ENCODE assay signal across 12 cellular contexts in the genomic region with DNA sequence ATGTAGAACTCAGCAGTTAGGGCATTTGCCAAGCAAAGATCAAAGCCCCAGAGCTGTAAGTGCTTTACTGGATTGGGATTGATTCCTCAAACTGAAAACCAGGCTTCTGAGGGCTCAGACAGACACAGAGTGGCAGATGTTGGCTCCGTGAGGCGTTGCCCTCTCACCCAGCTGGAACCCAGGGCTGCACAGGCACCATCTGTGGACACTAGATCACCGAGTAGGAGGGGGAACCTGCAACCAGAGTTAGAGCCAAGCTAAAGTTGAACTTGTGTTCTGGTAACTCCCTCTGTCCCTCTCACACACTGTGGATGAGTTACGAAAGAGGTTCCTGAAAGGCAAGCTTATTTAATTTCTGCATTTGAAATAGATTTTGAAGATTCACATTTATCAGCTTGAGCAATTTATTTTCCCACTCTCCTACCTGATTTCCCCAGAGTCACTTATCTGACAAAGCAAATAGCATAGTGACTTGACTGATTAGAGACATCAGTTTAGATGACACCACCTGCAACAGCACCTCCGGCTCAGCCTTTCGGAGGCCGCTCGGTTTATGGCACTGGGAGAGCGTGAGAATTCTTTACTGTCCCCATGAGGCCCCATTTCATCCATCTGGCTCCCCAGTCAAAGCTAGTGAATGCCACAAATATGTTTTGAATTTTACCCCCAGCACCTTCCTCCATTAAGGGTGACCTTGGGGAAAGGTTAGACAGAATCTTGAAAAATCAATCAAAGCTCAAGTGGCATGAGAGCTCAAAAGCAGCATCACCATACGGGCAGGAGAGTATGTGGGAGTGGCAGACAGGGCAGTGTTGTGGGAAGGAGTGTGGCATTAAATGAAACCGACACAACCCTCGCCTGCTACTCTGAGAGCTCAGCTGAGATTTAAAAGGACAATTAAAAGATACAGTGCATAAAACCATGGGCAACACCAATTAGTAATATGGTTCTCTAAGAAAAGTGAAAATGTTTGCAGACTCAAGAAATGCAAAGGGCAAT. TPM values are rescaled to one million over a fixed set of nuclear protein-coding genes. Genes with fewer than 3 reads are reported as not detected.
DNase-seq lines count a peak whose midpoint lies in the region; ATAC-seq, FAIRE-seq and TF ChIP-seq lines count a peak whose summit lies in the region.
"Had no signal": no experiment of that assay in that cellular context is flagged by ENCODE, and none has a peak within 500 bp of the region (broad histone marks: within the 10 kb centered on the region; RNA-seq: fewer than 3 reads in every experiment).

No MANE protein-coding gene starts in this region.

- BruUV-seq in Calu3 (replicated peaks; lab: Mats Ljungman, UMichigan) = no TSS peak

- H3K27me3 Mint-ChIP-seq in astrocyte (ENCODE audit: low read depth, unreplicated experiment) = peaks cover 2% of the 10 kb centered on the region
- no peaks in the 10 kb centered on the region for H3K27me3 Mint-ChIP-seq in Calu3 (ENCODE audit: unreplicated experiment)

- H3K79me2 ChIP-seq in astrocyte (ENCODE audit: insufficient read depth, low read length) = no peaks in the 10 kb centered on the region

- H3K9me3 Mint-ChIP-seq in astrocyte (ENCODE audit: unreplicated experiment) = no peaks in the 10 kb centered on the region
- no peaks in the 10 kb centered on the region for H3K9me3 Mint-ChIP-seq in Calu3 (ENCODE audit: low read depth, unreplicated experiment)

- intact Hi-C loops in Right ventricle myocardium inferior (cut with DNase I) (loop anchor here (5.0 kb wide), 1 partner anchor 182 kb away; no protein-coding TSS in a partner anchor), cardiac septum (cut with DNase I) (loop anchor here (2.0 to 5.0 kb wide), 2 partner anchors 57 to 180 kb away; partner anchors contain the start of gene SLC16A10), upper lobe of right lung (cut with DNase I) (no loop called here), esophagus squamous epithelium (cut with DNase I) (no loop called here), Calu3 (cut with micrococcal nuclease; ENCODE audit: unreplicated experiment) (loop anchor here (5.0 to 10.0 kb wide), 2 partner anchors 182 to 1014 kb away; no protein-coding TSS in a partner anchor)

- TF ChIP-seq RAD21 in liver (IDR thresholded peaks at IDR 0.05) = peak; percentile 47 to 53

- 24% methylated on average over 12 of the region's 12 CpGs for WGBS in liver
- 48 to 52% methylated on average over 12 of the region's 12 CpGs for WGBS in esophagus squamous epithelium, 2 donors

- CTCF ChIA-PET in Calu3 (lab: Charles Lee) = interaction anchor here (0.5 kb wide), 1 partner anchor 150 kb away, joined by 4 read pairs; no protein-coding TSS in a partner anchor

- H3K4me1 Mint-ChIP-seq in astrocyte (ENCODE audit: low read depth, unreplicated experiment) (peaks cover 8% of the 10 kb centered on the region), Calu3 (ENCODE audit: low read depth, unreplicated experiment) (peaks cover 24% of the 10 kb centered on the region)

- no peaks in the 10 kb centered on the region for H3K4me1 ChIP-seq in astrocyte (ENCODE audit: insufficient read depth, low read length)
- H3K4me1 ChIP-seq in liver (ENCODE audit: control insufficient read depth in 4 of 4, insufficient read depth in 4 of 4, low read length in 3 of 4) = peaks cover 0 to 38% (median 28%) of the 10 kb centered on the region in 4 donors
- H3K4me1 ChIP-seq in upper lobe of right lung = no peaks in the 10 kb centered on the region
- no peaks in the 10 kb centered on the region for H3K4me1 ChIP-seq in esophagus squamous epithelium

- no peak for TF ChIP-seq CTCF in astrocyte (IDR thresholded peaks at IDR 0.05; ENCODE audit: insufficient read depth, low read depth, low read length)
- no peak for TF ChIP-seq CTCF in liver (IDR thresholded peaks at IDR 0.05; ENCODE audit: low read depth, low read length, missing input control)
- TF ChIP-seq CTCF in upper lobe of right lung (IDR thresholded peaks at IDR 0.05) = no peak
- TF ChIP-seq CTCF in esophagus squamous epithelium (IDR thresholded peaks at IDR 0.05) = no peak
- TF ChIP-seq CTCF in Calu3 (IDR thresholded peaks at IDR 0.05; ENCODE audit: unreplicated experiment) = no peak

- H3K4me3 ChIP-seq in astrocyte (ENCODE audit: insufficient read depth, low read depth, low read length) (no peak overlapping the region), liver (ENCODE audit: low read depth in 1 of 3, low read length in 3 of 3) (no peak overlapping the region), upper lobe of right lung (no peak overlapping the region), esophagus squamous epithelium (no peak overlapping the region)

- H3K36me3 Mint-ChIP-seq in astrocyte (ENCODE audit: low read depth, unreplicated experiment) (peaks cover 2% of the 10 kb centered on the region), Calu3 (ENCODE audit: insufficient read depth, unreplicated experiment) (no peaks in the 10 kb centered on the region)

- H3K27ac Mint-ChIP-seq in astrocyte (ENCODE audit: unreplicated experiment) (peak overlapping the region; percentile 4), Calu3 (ENCODE audit: unreplicated experiment) (no peak overlapping the region)

- H3K9ac ChIP-seq in astrocyte (ENCODE audit: low read length) (no peak overlapping the region), liver (ENCODE audit: low read depth in 1 of 2, low read length in 2 of 2) (peak overlapping the region in 1 of 2 donors; percentile 55)

- H3K4me3 Mint-ChIP-seq in astrocyte (ENCODE audit: unreplicated experiment) (peak overlapping the region; percentile 37), Calu3 (ENCODE audit: low read depth, unreplicated experiment) (no peak overlapping the region)

- no peak overlapping the region for H3K4me2 ChIP-seq in astrocyte (ENCODE audit: low read length)

- H3K9me3 ChIP-seq in astrocyte (ENCODE audit: insufficient read depth, low read depth, low read length) (no peaks in the 10 kb centered on the region), liver (ENCODE audit: control insufficient read depth in 4 of 4, low read length in 3 of 4) (no peaks in the 10 kb centered on the region), upper lobe of right lung (no peaks in the 10 kb centered on the region), esophagus squamous epithelium (no peaks in the 10 kb centered on the region)

- no peak overlapping the region for H2AFZ ChIP-seq in astrocyte (ENCODE audit: low read depth, low read length)

- no peaks in the 10 kb centered on the region for H3K27me3 ChIP-seq in astrocyte (ENCODE audit: insufficient read depth, low read length)
- H3K27me3 ChIP-seq in liver (ENCODE audit: control insufficient read depth in 4 of 4, insufficient read depth in 4 of 4, low read length in 3 of 4) = no peaks in the 10 kb centered on the region
- H3K27me3 ChIP-seq in upper lobe of right lung = no peaks in the 10 kb centered on the region
- no peaks in the 10 kb centered on the region for H3K27me3 ChIP-seq in esophagus squamous epithelium

- ATAC-seq in Right ventricle myocardium inferior (peak; percentile 91), upper lobe of right lung (peak; percentile 92), GM18870 (IDR thresholded peaks at IDR 0.05; ENCODE audit: unreplicated experiment) (no peak)

- H4K20me1 ChIP-seq in astrocyte (ENCODE audit: insufficient read depth, low read length) = no peaks in the 10 kb centered on the region

- FAIRE-seq in astrocyte (lab: Jason Lieb, UNC) = no peak

- no peak overlapping the region for H3K27ac ChIP-seq in astrocyte (ENCODE audit: low read depth, low read length)
- H3K27ac ChIP-seq in liver (ENCODE audit: low read depth in 1 of 2, low read length in 2 of 2) = peak overlapping the region; percentile 64 to 86
- H3K27ac ChIP-seq in upper lobe of right lung = no peak overlapping the region
- H3K27ac ChIP-seq in esophagus squamous epithelium = no peak overlapping the region

- peaks cover 12% of the 10 kb centered on the region for H3K36me3 ChIP-seq in astrocyte (ENCODE audit: insufficient read depth, low read length)
- peaks cover 3 to 14% (median 8%) of the 10 kb centered on the region in 4 donors for H3K36me3 ChIP-seq in liver (ENCODE audit: control insufficient read depth in 4 of 4, insufficient read depth in 3 of 4, low read depth in 1 of 4, low read length in 3 of 4)
- H3K36me3 ChIP-seq in upper lobe of right lung = peaks cover 18% of the 10 kb centered on the region
- peaks cover 0 to 24% (median 0%) of the 10 kb centered on the region in 3 donors for H3K36me3 ChIP-seq in esophagus squamous epithelium

- TF ChIP-seq POLR2A in esophagus squamous epithelium (IDR thresholded peaks at IDR 0.05) = no peak

- peak; percentile 74 for DNase-seq in Right ventricle myocardium inferior (ENCODE audit: missing footprints)
- DNase-seq in cardiac septum (ENCODE audit: low spot score) = no peak
- no peak for DNase-seq in astrocyte (ENCODE audit: low read depth)
- peak; percentile 66 for DNase-seq in upper lobe of right lung
- DNase-seq in esophagus squamous epithelium (lab: John Stamatoyannopoulos, UW) = no peak
- DNase-seq in Calu3 = no peak
- DNase-seq: foreskin melanocyte; midbrain; stimulated activated naive CD4-positive, alpha-beta T cell had no signal

TF ChIP-seq in liver, 16 proteins besides CTCF, POLR2A, EP300 and RAD21 (continues in another document):
- peak; percentile 70 for TF ChIP-seq YY1 (IDR thresholded peaks at IDR 0.05)
- TF ChIP-seq, protein P1, sequence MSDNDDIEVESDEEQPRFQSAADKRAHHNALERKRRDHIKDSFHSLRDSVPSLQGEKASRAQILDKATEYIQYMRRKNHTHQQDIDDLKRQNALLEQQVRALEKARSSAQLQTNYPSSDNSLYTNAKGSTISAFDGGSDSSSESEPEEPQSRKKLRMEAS (IDR thresholded peaks at IDR 0.05) = peak; percentile 77

RNA-seq across cellular contexts. Expression of gene RPF2, which starts 48.5 kb away (rescaled TPM):
- total RNA-seq in Right ventricle myocardium inferior (25.7 TPM), cardiac septum (19.9 TPM), astrocyte (30.5 and 31.3 TPM in 2 replicates), liver (10 to 100 TPM in 1 of 2 donors, 1 to 10 TPM in 1; 7.2 to 13.1 TPM), upper lobe of right lung (22.3 TPM), esophagus squamous epithelium (10 to 100 TPM; 16.7 to 27.7 (median 22.0) TPM), Calu3 (2022) (43.7 and 45.7 TPM in 2 replicates)
- polyA plus RNA-seq in liver = 10 to 100 TPM; 11.9 to 20.8 TPM

RNA-seq across cellular contexts. Expression of gene SLC16A10, which starts 57.0 kb away (rescaled TPM):
- total RNA-seq in Right ventricle myocardium inferior = 12.1 TPM
- total RNA-seq in cardiac septum = 5.0 TPM
- 0.18 and 0.48 TPM in 2 replicates for total RNA-seq in astrocyte
- 10 to 100 TPM; 11.0 to 16.7 TPM for total RNA-seq in liver
- polyA plus RNA-seq in liver = 1 to 10 TPM; 1.8 to 5.8 TPM
- 12.3 TPM for total RNA-seq in upper lobe of right lung
- total RNA-seq in esophagus squamous epithelium = 1 to 10 TPM in 3 of 4 donors, under 1 TPM in 1; 0.15 to 3.4 (median 1.6) TPM
- total RNA-seq in Calu3 (2022) = 2.6 TPM in 2 replicates
- polyA plus RNA-seq: BJ had no signal

Comparison
In these comparisons a context has a peak if more than half of its experiments do, and no peak if none do; other contexts are left out.
1. DNase-seq: peak in Right ventricle myocardium inferior (single experiment) and upper lobe of right lung (single experiment); none in cardiac septum (single experiment), astrocyte (single experiment), esophagus squamous epithelium (single experiment) and Calu3 (single experiment).
2. H3K27ac ChIP-seq: peak in liver (2 of 2); none in astrocyte (single experiment), upper lobe of right lung (single experiment) and esophagus squamous epithelium (0 of 4).
3. intact Hi-C loops: an anchor here in Right ventricle myocardium inferior (5.0 kb wide), cardiac septum (2.0 to 5.0 kb wide) and Calu3 (5.0 to 10.0 kb wide); none called in upper lobe of right lung and esophagus squamous epithelium.